In the genomic region with DNA sequence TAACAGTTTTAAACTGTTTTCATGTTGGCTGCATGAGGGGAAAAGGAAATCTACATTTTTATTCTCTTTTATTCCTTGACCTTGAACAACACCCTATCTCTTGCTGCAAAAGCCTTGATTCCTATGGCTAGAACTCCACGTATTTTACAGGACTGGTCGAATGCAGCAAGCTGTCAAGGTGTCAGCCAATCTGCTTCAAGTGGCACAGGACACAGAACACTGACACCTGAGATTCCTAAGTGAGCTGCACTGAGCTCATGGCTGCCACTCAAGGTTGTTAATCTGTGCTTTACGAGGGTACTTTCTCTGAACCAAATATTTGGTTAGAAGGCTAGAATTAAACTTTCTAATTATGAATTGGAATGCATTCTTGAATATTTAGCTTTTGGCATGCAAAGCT, we compare ENCODE assay signal across 1 cellular context.
TF ChIP-seq lines count a peak whose summit lies in the region.

No MANE protein-coding gene starts in this region.

TF ChIP-seq in GM23338, 12 proteins besides CTCF, POLR2A, EP300 and RAD21 (continued from another document):
- TF ChIP-seq ZNF462 (CRISPR knock-in tag; IDR thresholded peaks at IDR 0.05) = no peak
- no peak for TF ChIP-seq CREB1 (CRISPR knock-in tag; IDR thresholded peaks at IDR 0.05; ENCODE audit: low read depth)
